In genomic region chrX:23381688-23382087, GRCh38 we compare ENCODE assay signal across 26 cellular contexts. TPM values are rescaled to one million over a fixed set of nuclear protein-coding genes. Genes with fewer than 3 reads are reported as not detected.
DNase-seq lines count a peak whose midpoint lies in the region; ATAC-seq and TF ChIP-seq lines count a peak whose summit lies in the region.
"Had no signal": no experiment of that assay in that cellular context is flagged by ENCODE, and none has a peak within 500 bp of the region (broad histone marks: within the 10 kb centered on the region; RNA-seq: fewer than 3 reads in every experiment).

No MANE protein-coding gene starts in this region.

- no peak overlapping the region for H3K27ac ChIP-seq in subcutaneous abdominal adipose tissue (ENCODE audit: low read depth, low read length)
- H3K27ac ChIP-seq: C4-2B, spleen had no signal

- intact Hi-C loops in activated CD8-positive, alpha-beta T cell treated with anti-CD3 and anti-CD28 coated beads for 36 hours (cut with micrococcal nuclease): no loop called here
- intact Hi-C loops in sciatic nerve (cut with DNase I): no loop called here

- peaks cover 3% of the 10 kb centered on the region for H3K4me1 Mint-ChIP-seq in activated naive CD4-positive, alpha-beta T cell treated with anti-CD3 and anti-CD28 coated beads, Interleukin-2, amount 10 ng/mL, durations not matched to agents 7 days and 5 days
- peaks cover 2% of the 10 kb centered on the region for H3K4me1 Mint-ChIP-seq in activated CD8-positive, alpha-beta T cell treated with anti-CD3 and anti-CD28 coated beads for 36 hours (ENCODE audit: low read depth)

- H3K27me3 Mint-ChIP-seq in activated naive CD4-positive, alpha-beta T cell treated with anti-CD3 and anti-CD28 coated beads, Interleukin-2, amount 10 ng/mL, durations not matched to agents 7 days and 5 days: peaks cover 4% of the 10 kb centered on the region
- peaks cover 4% of the 10 kb centered on the region for H3K27me3 Mint-ChIP-seq in activated CD8-positive, alpha-beta T cell treated with anti-CD3 and anti-CD28 coated beads for 36 hours
- H3K27me3 Mint-ChIP-seq: brain had no signal

- H3K36me3 ChIP-seq in subcutaneous abdominal adipose tissue (ENCODE audit: control insufficient read depth in 5 of 5, insufficient read depth in 5 of 5, low read length in 5 of 5): no peaks in the 10 kb centered on the region
- H3K36me3 ChIP-seq: spleen, transverse colon had no signal

- no peak for TF ChIP-seq CTCF in activated CD8-positive, alpha-beta T cell treated with anti-CD3 and anti-CD28 coated beads for 36 hours (IDR thresholded peaks at IDR 0.05)

- H3K27me3 ChIP-seq in subcutaneous abdominal adipose tissue (ENCODE audit: control insufficient read depth in 5 of 5, insufficient read depth in 4 of 5, low read length in 5 of 5): peaks cover 0 to 22% (median 9%) of the 10 kb centered on the region in 5 donors
- H3K27me3 ChIP-seq: transverse colon had no signal

- no peak overlapping the region for H3K9ac ChIP-seq in subcutaneous abdominal adipose tissue (ENCODE audit: low read length in 5 of 5)

- H3K27ac Mint-ChIP-seq in activated naive CD4-positive, alpha-beta T cell treated with anti-CD3 and anti-CD28 coated beads, Interleukin-2, amount 10 ng/mL, durations not matched to agents 7 days and 5 days: no peak overlapping the region
- no peak overlapping the region for H3K27ac Mint-ChIP-seq in activated CD8-positive, alpha-beta T cell treated with anti-CD3 and anti-CD28 coated beads for 36 hours

- DNase-seq in activated naive CD4-positive, alpha-beta T cell treated with anti-CD3 and anti-CD28 coated beads, Interleukin-2, amount 10 ng/mL, durations not matched to agents 7 days and 5 days: no peak
- no peak for DNase-seq in activated naive CD4-positive, alpha-beta T cell treated with Interleukin-2 at 50 U/mL for 16 hours
- DNase-seq in activated CD8-positive, alpha-beta T cell treated with anti-CD3 and anti-CD28 coated beads for 36 hours: no peak
- DNase-seq in iris pigment epithelial cell (ENCODE audit: low read depth): peak; percentile 27
- no peak for DNase-seq in NCI-H524 (lab: John Stamatoyannopoulos, UW)
- DNase-seq in sciatic nerve (ENCODE audit: low spot score): no peak
- DNase-seq in stimulated activated CD4-positive, alpha-beta T cell treated with anti-CD3 and anti-CD28 coated beads, Interleukin-4, amount 100 ng/mL, for 1 hour: no peak
- DNase-seq: erythroblast; IMR-90; mesenchymal stem cell; NCI-H1105 treated with DMSO at 0.1 percent for 48 hours; NCI-H2081; NCI-H226; NCI-H774; retina; spleen; stimulated activated CD4-positive, alpha-beta T cell treated with anti-CD3 and anti-CD28 coated beads, Interleukin-4, amount 100 ng/mL, for 24 hours; stimulated activated naive CD4-positive, alpha-beta T cell treated with Interleukin-2 at 50 U/mL for 16 hours; transverse colon had no signal

- peak overlapping the region; percentile 41 for H3K4me3 Mint-ChIP-seq in activated naive CD4-positive, alpha-beta T cell treated with anti-CD3 and anti-CD28 coated beads, Interleukin-2, amount 10 ng/mL, durations not matched to agents 7 days and 5 days
- peak overlapping the region; percentile 26 for H3K4me3 Mint-ChIP-seq in activated CD8-positive, alpha-beta T cell treated with anti-CD3 and anti-CD28 coated beads for 36 hours
- H3K4me3 Mint-ChIP-seq: brain had no signal

- peak overlapping the region in 3 of 5 donors; percentile 7 to 45 (median 28) for H3K4me3 ChIP-seq in subcutaneous abdominal adipose tissue (ENCODE audit: low read depth in 1 of 5, low read length in 5 of 5)
- H3K4me3 ChIP-seq: transverse colon had no signal

- ATAC-seq in activated CD8-positive, alpha-beta T cell treated with anti-CD3 and anti-CD28 coated beads for 36 hours: no peak
- no peak for ATAC-seq in sciatic nerve
- ATAC-seq: SK-N-SH treated with all-trans-retinoic acid at 6 μM for 48 hours had no signal

- H3K4me1 ChIP-seq in subcutaneous abdominal adipose tissue (ENCODE audit: control insufficient read depth in 5 of 5, insufficient read depth in 5 of 5, low read length in 5 of 5): peaks cover 0 to 6% (median 0%) of the 10 kb centered on the region in 5 donors
- H3K4me1 ChIP-seq: spleen had no signal

- POLR2A ChIA-PET in activated CD8-positive, alpha-beta T cell treated with anti-CD3 and anti-CD28 coated beads for 36 hours (lab: Charles Lee): no interaction called here

- no peaks in the 10 kb centered on the region for H3K36me3 Mint-ChIP-seq in activated naive CD4-positive, alpha-beta T cell treated with anti-CD3 and anti-CD28 coated beads, Interleukin-2, amount 10 ng/mL, durations not matched to agents 7 days and 5 days
- H3K36me3 Mint-ChIP-seq in activated CD8-positive, alpha-beta T cell treated with anti-CD3 and anti-CD28 coated beads for 36 hours (ENCODE audit: low read depth): no peaks in the 10 kb centered on the region
- H3K36me3 Mint-ChIP-seq: brain had no signal

- H3K9me3 Mint-ChIP-seq in activated naive CD4-positive, alpha-beta T cell treated with anti-CD3 and anti-CD28 coated beads, Interleukin-2, amount 10 ng/mL, durations not matched to agents 7 days and 5 days: no peaks in the 10 kb centered on the region
- H3K9me3 Mint-ChIP-seq in activated CD8-positive, alpha-beta T cell treated with anti-CD3 and anti-CD28 coated beads for 36 hours: no peaks in the 10 kb centered on the region
- H3K9me3 Mint-ChIP-seq: brain had no signal

- CTCF ChIA-PET in activated naive CD4-positive, alpha-beta T cell treated with anti-CD3 and anti-CD28 coated beads, Interleukin-2, amount 10 ng/mL, durations not matched to agents 7 days and 5 days (lab: Charles Lee): interaction anchor here (0.6 kb wide), 1 partner anchor 266 kb away, joined by 3 read pairs; no protein-coding TSS in a partner anchor
- CTCF ChIA-PET in activated CD8-positive, alpha-beta T cell treated with anti-CD3 and anti-CD28 coated beads for 36 hours (lab: Charles Lee): no interaction called here

- no peaks in the 10 kb centered on the region for H3K9me3 ChIP-seq in subcutaneous abdominal adipose tissue (ENCODE audit: control insufficient read depth in 5 of 5, low read length in 5 of 5)
- H3K9me3 ChIP-seq: spleen, transverse colon had no signal

RNA-seq across cellular contexts. Expression of gene PTCHD1, which starts 47.0 kb away (rescaled TPM):
- total RNA-seq in activated CD8-positive, alpha-beta T cell treated with anti-CD3 and anti-CD28 coated beads for 36 hours: not detected
- total RNA-seq in sciatic nerve: 0.04 TPM
- total RNA-seq: fibroblast of villous mesenchyme, IMR-90, M059J, osteoblast had no signal
